ENCODE assay signal across 1 cellular context in the genomic region with DNA sequence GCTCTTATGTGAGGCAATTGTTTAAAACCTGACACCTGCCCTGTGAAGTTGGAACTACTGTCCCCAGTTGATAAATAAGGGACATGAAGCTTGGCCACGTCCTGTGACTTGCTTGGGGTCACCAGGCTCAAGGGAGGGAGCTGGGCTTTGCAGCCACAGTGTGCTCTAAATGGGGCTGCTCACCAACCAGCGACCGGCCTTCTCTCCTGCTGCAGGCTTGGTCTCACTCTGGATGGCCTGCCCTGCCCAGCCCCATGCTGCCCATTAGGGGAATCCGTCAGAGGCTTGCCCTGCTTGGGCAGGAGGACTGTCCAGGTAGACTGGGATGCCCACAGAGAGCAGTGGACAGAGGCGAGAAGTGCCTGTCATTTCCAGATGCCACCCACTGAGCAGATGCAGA.
TF ChIP-seq lines count a peak whose summit lies in the region.

No MANE protein-coding gene starts in this region.

TF ChIP-seq in GM12891, 5 proteins besides CTCF, POLR2A, EP300 and RAD21:
- TF ChIP-seq POU2F2 (IDR thresholded peaks at IDR 0.05; ENCODE audit: low read depth, low read length): no peak
- no peak for TF ChIP-seq PAX5 (IDR thresholded peaks at IDR 0.05; ENCODE audit: insufficient read depth, low read length, severe bottlenecking)
- no peak for TF ChIP-seq SPI1 (IDR thresholded peaks at IDR 0.05; ENCODE audit: low read depth, low read length)
- no peak for TF ChIP-seq TAF1 (IDR thresholded peaks at IDR 0.05; ENCODE audit: low read depth, low read length)
- TF ChIP-seq POLR2AphosphoS5 (IDR thresholded peaks at IDR 0.05; ENCODE audit: low read depth, low read length): no peak
